Comparison of ENCODE assay signal across 29 cellular contexts in the genomic region with DNA sequence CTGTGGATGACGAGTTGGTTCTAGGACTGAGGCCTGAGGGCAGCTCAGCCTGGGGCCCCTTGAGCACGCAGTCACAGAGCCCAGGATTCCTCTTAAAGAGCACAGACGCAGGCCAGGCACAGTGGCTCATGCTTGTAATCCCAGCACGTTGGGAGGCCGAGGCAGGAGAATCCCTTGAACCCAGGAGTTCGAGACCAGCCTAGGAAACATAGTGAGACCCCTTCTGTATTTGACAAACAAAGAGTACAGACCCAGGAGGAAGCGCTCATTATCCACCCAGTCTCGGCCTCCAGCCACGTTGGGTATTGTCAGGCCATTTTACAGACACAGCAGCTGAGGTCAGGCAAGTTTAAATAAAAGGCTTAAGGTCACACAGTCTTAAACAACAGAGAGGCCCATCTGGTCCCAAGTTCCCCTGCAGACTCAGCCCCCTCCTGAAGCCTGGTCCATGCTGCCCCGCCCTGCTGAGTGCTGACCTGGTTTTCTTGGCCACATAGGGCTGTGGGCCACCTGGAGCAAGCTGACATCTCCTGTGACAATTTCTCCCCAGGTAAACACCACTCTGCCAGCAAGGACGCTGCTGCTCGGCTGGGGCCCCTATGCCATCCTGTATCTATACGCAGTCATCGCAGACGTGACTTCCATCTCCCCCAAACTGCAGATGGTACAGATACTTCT. TPM values are rescaled to one million over a fixed set of nuclear protein-coding genes. Genes with fewer than 3 reads are reported as not detected.
DNase-seq lines count a peak whose midpoint lies in the region; ATAC-seq, FAIRE-seq and TF ChIP-seq lines count a peak whose summit lies in the region.
"Had no signal": no experiment of that assay in that cellular context is flagged by ENCODE, and none has a peak within 500 bp of the region (broad histone marks: within the 10 kb centered on the region; RNA-seq: fewer than 3 reads in every experiment).

No MANE protein-coding gene starts in this region.

- H3K4me2 ChIP-seq in HepG2 (ENCODE audit: low read depth, low read length) = peak overlapping the region; percentile 50; the same call in 1 of the 2 replicates
- H3K4me2 ChIP-seq: KMS-11 had no signal

- H3K36me3 ChIP-seq in HepG2 (replicated peaks in 1 of 2; ENCODE audit: control insufficient read depth in 1 of 2, insufficient read depth in 2 of 2, low read length in 2 of 2) = no peaks in the 10 kb centered on the region
- H3K36me3 ChIP-seq in right lobe of liver = no peaks in the 10 kb centered on the region
- H3K36me3 ChIP-seq in Panc1 (ENCODE audit: control insufficient read depth, insufficient read depth, low read length) = no peaks in the 10 kb centered on the region
- H3K36me3 ChIP-seq: ovary, stomach, thyroid gland had no signal

- no peaks in the 10 kb centered on the region for H3K4me1 Mint-ChIP-seq in endothelial cell (ENCODE audit: unreplicated experiment)
- H3K4me1 Mint-ChIP-seq: natural killer cell had no signal

- FAIRE-seq in HepG2 (lab: Jason Lieb, UNC) = no peak
- FAIRE-seq: GM12892, islet of Langerhans had no signal

- H2AFZ ChIP-seq in HepG2 (ENCODE audit: low read length) = no peak overlapping the region

- in situ Hi-C loops in HepG2 (cut with HindIII; ENCODE audit: extremely low pct_ligation_motif_present, low pct_unique_long_range_greater_than_20kb) = no loop called here
- in situ Hi-C loops in Panc1 (cut with HindIII; ENCODE audit: low pct_unique_long_range_greater_than_20kb, low sequenced_read_pairs) = no loop called here

- BruUV-seq in HepG2 (replicated peaks; lab: Mats Ljungman, UMichigan) (no TSS peak), Panc1 (replicated peaks; lab: Mats Ljungman, UMichigan) (no TSS peak)

- CTCF ChIA-PET in HepG2 (lab: Yijun Ruan, JAX; ENCODE audit: low intra/inter-chr PET ratio, low total read pairs) (no interaction called here), Panc1 (lab: Charles Lee) (interaction anchor here (0.7 to 1.2 kb wide), 3 partner anchors 24 to 119 kb away, joined by 3 to 4 read pairs (median 3); a partner anchor contains a TSS)

- no peak overlapping the region for H3K9ac ChIP-seq in HepG2 (ENCODE audit: insufficient read depth, low read depth, low read length)
- H3K9ac ChIP-seq: KMS-11 had no signal

- intact Hi-C loops in HepG2 (cut with micrococcal nuclease; ENCODE audit: unreplicated experiment) = loop anchor here (1.0 kb wide), 1 partner anchor 28 kb away; no protein-coding TSS in a partner anchor
- intact Hi-C loops in right lobe of liver (cut with DNase I) = no loop called here
- intact Hi-C loops in Panc1 (cut with micrococcal nuclease; ENCODE audit: unreplicated experiment) = no loop called here

- H3K27ac Mint-ChIP-seq in endothelial cell (ENCODE audit: unreplicated experiment) = no peak overlapping the region
- H3K27ac Mint-ChIP-seq: activated T-cell treated with anti-CD3 and anti-CD28 coated beads, Interleukin-2, amount 50 U/mL, for 24 hours; natural killer cell had no signal

- no peak for DNase-seq in HepG2 (ENCODE audit: low spot score)
- DNase-seq in right lobe of liver = no peak
- DNase-seq in Panc1 (ENCODE audit: low read depth, low spot score) = no peak
- DNase-seq in endothelial cell (ENCODE audit: low spot score) = no peak
- DNase-seq in kidney tubule cell (ENCODE audit: low spot score) = no peak
- DNase-seq in GF-D8 (lab: John Stamatoyannopoulos, UW) = no peak
- DNase-seq in dermis blood vessel endothelial cell = no peak
- DNase-seq: natural killer cell, NCI-H1417, NCI-H2081, NCI-H2227 treated with DMSO at 0.1 percent for 48 hours, NCI-H774, RPMI8226 had no signal

- H3K27me3 Mint-ChIP-seq in endothelial cell (ENCODE audit: unreplicated experiment) = peaks cover 8% of the 10 kb centered on the region

- POLR2A ChIA-PET in HepG2 (lab: Yijun Ruan, JAX) = no interaction called here
- POLR2A ChIA-PET in Panc1 (lab: Charles Lee) = interaction anchor here (0.6 kb wide), 1 partner anchor 434 kb away, joined by 9 read pairs; no protein-coding TSS in a partner anchor

- H3K27ac ChIP-seq in HepG2 (ENCODE audit: extremely low read length, insufficient read depth, low read length) (no peak overlapping the region), right lobe of liver (no peak overlapping the region), Panc1 (ENCODE audit: low read length) (no peak overlapping the region)
- H3K27ac ChIP-seq: KMS-11, ovary, SK-N-MC, stomach, thyroid gland had no signal

- TF ChIP-seq EP300 in HepG2 (IDR thresholded peaks at IDR 0.05; ENCODE audit: low read depth in 2 of 2, low read length in 2 of 2) (no peak), HepG2 (CRISPR knock-in tag; IDR thresholded peaks at IDR 0.05; ENCODE audit: borderline replicate concordance) (no peak)

- H3K36me3 Mint-ChIP-seq in endothelial cell (ENCODE audit: low read depth, unreplicated experiment) = no peaks in the 10 kb centered on the region
- H3K36me3 Mint-ChIP-seq: natural killer cell had no signal

- H3K4me1 ChIP-seq in HepG2 (ENCODE audit: insufficient read depth, low read length) (peaks cover 9% of the 10 kb centered on the region), right lobe of liver (no peaks in the 10 kb centered on the region), Panc1 (ENCODE audit: control insufficient read depth, insufficient read depth, low read length) (no peaks in the 10 kb centered on the region)
- H3K4me1 ChIP-seq: thyroid gland had no signal

- TF ChIP-seq CTCF in HepG2 (CRISPR knock-in tag; IDR thresholded peaks at IDR 0.05) (no peak), right lobe of liver (IDR thresholded peaks at IDR 0.05) (no peak), Panc1 (IDR thresholded peaks at IDR 0.05) (peak; percentile 61), endothelial cell (IDR thresholded peaks at IDR 0.05; ENCODE audit: unreplicated experiment) (peak; percentile 35)

- H3K27me3 ChIP-seq in HepG2 (ENCODE audit: control insufficient read depth in 1 of 2, insufficient read depth in 2 of 2, low read length in 2 of 2) = peaks cover 2 to 6% of the 10 kb centered on the region in 2 experiments; a peak in 4 of 5 replicates
- no peaks in the 10 kb centered on the region for H3K27me3 ChIP-seq in right lobe of liver
- H3K27me3 ChIP-seq in Panc1 (ENCODE audit: control insufficient read depth, insufficient read depth, low read length) = no peaks in the 10 kb centered on the region; the same call in 1 of the 2 replicates
- H3K27me3 ChIP-seq: ovary, thyroid gland had no signal

- H3K9me3 Mint-ChIP-seq in endothelial cell (ENCODE audit: unreplicated experiment) = no peaks in the 10 kb centered on the region
- H3K9me3 Mint-ChIP-seq: activated T-cell treated with anti-CD3 and anti-CD28 coated beads, Interleukin-2, amount 50 U/mL, for 24 hours; natural killer cell had no signal

- ATAC-seq in HepG2 (no peak; the same call in 2 of the 3 replicates), right lobe of liver (no peak), Panc1 (peak; percentile 22; the same call in 1 of the 2 replicates)
- ATAC-seq: activated CD4-positive, CD25-positive, alpha-beta regulatory T cell treated with anti-CD3 and anti-CD28 coated beads, Interleukin-2, amount 50 U/mL, for 24 hours had no signal

- H4K20me1 ChIP-seq in HepG2 (ENCODE audit: insufficient read depth, low read length) = no peaks in the 10 kb centered on the region

- 74% methylated on average over 10 of the region's 15 CpGs for WGBS in HepG2 (ENCODE audit: low lambda C conversion rate)
- WGBS in right lobe of liver (ENCODE audit: insufficient coverage, low coverage, low lambda C conversion rate, missing lambda C conversion rate) = 80% methylated on average over 5 of the region's 15 CpGs

- H3K79me2 ChIP-seq in HepG2 (ENCODE audit: insufficient read depth, low read length) = no peaks in the 10 kb centered on the region

- H3K9me3 ChIP-seq in HepG2 (ENCODE audit: low read length) = no peaks in the 10 kb centered on the region
- no peaks in the 10 kb centered on the region for H3K9me3 ChIP-seq in right lobe of liver
- no peaks in the 10 kb centered on the region for H3K9me3 ChIP-seq in Panc1 (ENCODE audit: control insufficient read depth, insufficient read depth, low read depth, low read length)
- H3K9me3 ChIP-seq: ovary, stomach, thyroid gland had no signal

- H3K4me3 Mint-ChIP-seq in endothelial cell (ENCODE audit: unreplicated experiment) = no peak overlapping the region
- H3K4me3 Mint-ChIP-seq: activated T-cell treated with anti-CD3 and anti-CD28 coated beads, Interleukin-2, amount 50 U/mL, for 24 hours; natural killer cell had no signal

- no peak for TF ChIP-seq RAD21 in HepG2 (CRISPR knock-in tag; IDR thresholded peaks at IDR 0.05)

- TF ChIP-seq POLR2A in HepG2 (IDR thresholded peaks at IDR 0.05; ENCODE audit: insufficient read depth in 1 of 2, low read depth in 2 of 2, low read length in 2 of 2) (no peak), right lobe of liver (IDR thresholded peaks at IDR 0.05) (no peak)

- H3K4me3 ChIP-seq in HepG2 (replicated peaks in 1 of 3; ENCODE audit: insufficient read depth in 1 of 3, low read depth in 2 of 3, low read length in 3 of 3) (0 out of 6 replicates have a peak overlapping the region, but pooled peaks of 1 of the 3 experiments have one; percentile 50), right lobe of liver (no peak overlapping the region), Panc1 (ENCODE audit: low read depth in 2 of 2, low read length in 2 of 2) (peak overlapping the region in 1 of 2 experiments; percentile 55; a peak in 1 of 4 replicates)
- H3K4me3 ChIP-seq: ovary, SK-N-MC, stomach, thyroid gland had no signal

RNA-seq across cellular contexts. Expression of a gene that starts 12.6 kb away (rescaled TPM):
- total RNA-seq in HepG2 (2016; rRNA removed; fragmentation: Illumina TruSeq; extraction: Trizol) (0.24 and 0.71 TPM in 2 replicates), right lobe of liver (not detected), Panc1 (2021; ENCODE audit: unreplicated experiment) (not detected), endothelial cell (ENCODE audit: unreplicated experiment) (not detected), dermis blood vessel endothelial cell (not detected in 2 replicates)
- total RNA-seq in HepG2 (2016; cell fraction: cytosol; rRNA removed; fragmentation: Illumina TruSeq; extraction: Trizol; ENCODE audit: low read depth) = 0.44 and 1.2 TPM in 2 replicates
- total RNA-seq in HepG2 (2016; cell fraction: insoluble cytoplasmic fraction; rRNA removed; fragmentation: Illumina TruSeq; extraction: Trizol) = 0.39 and 0.74 TPM in 2 replicates
- 0.17 and 0.37 TPM in 2 replicates for total RNA-seq in HepG2 (2016; cell fraction: membrane; rRNA removed; fragmentation: Illumina TruSeq; extraction: Trizol)
- 0.43 and 1.4 TPM in 2 replicates for total RNA-seq in HepG2 (2016; cell fraction: nucleus; rRNA removed; fragmentation: Illumina TruSeq; extraction: Trizol)
- polyA plus RNA-seq in HepG2 (2011; rRNA removed) = 0.68 and 0.69 TPM in 2 replicates
- 0.53 and 0.90 TPM in 2 replicates for polyA plus RNA-seq in HepG2 (2011; cell fraction: cytosol; rRNA removed)
- 0.76 and 0.88 TPM in 2 replicates for polyA plus RNA-seq in HepG2 (2011; cell fraction: nucleus; rRNA removed)
- 0.05 TPM in 1 of 2 replicates, not detected in the other for polyA plus RNA-seq in HepG2 (2012)
- polyA plus RNA-seq in HepG2 (2016; cell fraction: cytosol; fragmentation: Illumina TruSeq; extraction: Trizol; ENCODE audit: low read depth) = 0.32 and 0.44 TPM in 2 replicates
- 0.20 and 0.87 TPM in 2 replicates for polyA plus RNA-seq in HepG2 (2016; cell fraction: insoluble cytoplasmic fraction; fragmentation: Illumina TruSeq; extraction: Trizol; ENCODE audit: low read depth)
- polyA plus RNA-seq in HepG2 (2016; cell fraction: membrane; fragmentation: Illumina TruSeq; extraction: Trizol; ENCODE audit: low read depth) = 0.50 and 0.71 TPM in 2 replicates
- polyA plus RNA-seq in HepG2 (2016; cell fraction: nucleus; fragmentation: Illumina TruSeq; extraction: Trizol; ENCODE audit: insufficient read depth, low read depth) = 0.84 and 2.3 TPM in 2 replicates
- 2.2 TPM in 1 of 2 replicates, not detected in the other for polyA minus RNA-seq in HepG2 (2011; rRNA and poly(A)+ RNA removed; ENCODE audit: low replicate concordance)
- polyA minus RNA-seq in HepG2 (2011; cell fraction: cytosol; rRNA and poly(A)+ RNA removed) = not detected in 2 replicates
- not detected in 2 replicates for polyA minus RNA-seq in HepG2 (2011; cell fraction: nucleus; rRNA and poly(A)+ RNA removed)
- not detected for polyA plus RNA-seq in Panc1 (2012; ENCODE audit: insufficient read length)
- total RNA-seq: Daoy; glomerular endothelial cell; H7; HT1080; liver; natural killer cell; ovary; renal cortical epithelial cell; stomach; T-helper 1 cell treated with Interleukin-12 subunit alpha and Interleukin-12 subunit beta and Interleukin-4 antibody, amounts not matched to agents 30 ng/mL and 1 ng/mL, for 36 hours had no signal
- polyA plus RNA-seq: liver, ovary had no signal

RNA-seq across cellular contexts. Expression of a gene that starts 16.1 kb away (rescaled TPM):
- not detected in 2 replicates for total RNA-seq in HepG2 (2016; rRNA removed; fragmentation: Illumina TruSeq; extraction: Trizol)
- not detected in 2 replicates for total RNA-seq in HepG2 (2016; cell fraction: cytosol; rRNA removed; fragmentation: Illumina TruSeq; extraction: Trizol; ENCODE audit: low read depth)
- not detected in 2 replicates for total RNA-seq in HepG2 (2016; cell fraction: insoluble cytoplasmic fraction; rRNA removed; fragmentation: Illumina TruSeq; extraction: Trizol)
- total RNA-seq in HepG2 (2016; cell fraction: membrane; rRNA removed; fragmentation: Illumina TruSeq; extraction: Trizol) = not detected in 2 replicates
- total RNA-seq in HepG2 (2016; cell fraction: nucleus; rRNA removed; fragmentation: Illumina TruSeq; extraction: Trizol) = not detected in 2 replicates
- not detected in 2 replicates for polyA plus RNA-seq in HepG2 (2011; rRNA removed)
- not detected in 2 replicates for polyA plus RNA-seq in HepG2 (2011; cell fraction: cytosol; rRNA removed)
- not detected in 2 replicates for polyA plus RNA-seq in HepG2 (2011; cell fraction: nucleus; rRNA removed)
- not detected in 2 replicates for polyA plus RNA-seq in HepG2 (2012)
- not detected in 2 replicates for polyA plus RNA-seq in HepG2 (2016; cell fraction: cytosol; fragmentation: Illumina TruSeq; extraction: Trizol; ENCODE audit: low read depth)
- polyA plus RNA-seq in HepG2 (2016; cell fraction: insoluble cytoplasmic fraction; fragmentation: Illumina TruSeq; extraction: Trizol; ENCODE audit: low read depth) = not detected in 2 replicates
- polyA plus RNA-seq in HepG2 (2016; cell fraction: membrane; fragmentation: Illumina TruSeq; extraction: Trizol; ENCODE audit: low read depth) = not detected in 2 replicates
- not detected in 2 replicates for polyA plus RNA-seq in HepG2 (2016; cell fraction: nucleus; fragmentation: Illumina TruSeq; extraction: Trizol; ENCODE audit: insufficient read depth, low read depth)
- polyA minus RNA-seq in HepG2 (2011; rRNA and poly(A)+ RNA removed; ENCODE audit: low replicate concordance) = not detected in 2 replicates
- polyA minus RNA-seq in HepG2 (2011; cell fraction: cytosol; rRNA and poly(A)+ RNA removed) = not detected in 2 replicates
- not detected in 2 replicates for polyA minus RNA-seq in HepG2 (2011; cell fraction: nucleus; rRNA and poly(A)+ RNA removed)
- not detected for total RNA-seq in right lobe of liver
- total RNA-seq in Panc1 (2021; ENCODE audit: unreplicated experiment) = not detected
- polyA plus RNA-seq in Panc1 (2012; ENCODE audit: insufficient read length) = not detected
- total RNA-seq in endothelial cell (ENCODE audit: unreplicated experiment) = not detected
- total RNA-seq in dermis blood vessel endothelial cell = not detected in 2 replicates
- total RNA-seq: Daoy; glomerular endothelial cell; H7; HT1080; liver; natural killer cell; ovary; renal cortical epithelial cell; stomach; T-helper 1 cell treated with Interleukin-12 subunit alpha and Interleukin-12 subunit beta and Interleukin-4 antibody, amounts not matched to agents 30 ng/mL and 1 ng/mL, for 36 hours; thyroid gland had no signal
- polyA plus RNA-seq: liver, ovary, stomach had no signal

RNA-seq across cellular contexts. Expression of a gene that starts 32.1 kb away (rescaled TPM):
- total RNA-seq in HepG2 (2016; rRNA removed; fragmentation: Illumina TruSeq; extraction: Trizol) = not detected in 2 replicates
- total RNA-seq in HepG2 (2016; cell fraction: cytosol; rRNA removed; fragmentation: Illumina TruSeq; extraction: Trizol; ENCODE audit: low read depth) = not detected in 2 replicates
- not detected in 2 replicates for total RNA-seq in HepG2 (2016; cell fraction: insoluble cytoplasmic fraction; rRNA removed; fragmentation: Illumina TruSeq; extraction: Trizol)
- total RNA-seq in HepG2 (2016; cell fraction: membrane; rRNA removed; fragmentation: Illumina TruSeq; extraction: Trizol) = not detected in 2 replicates
- total RNA-seq in HepG2 (2016; cell fraction: nucleus; rRNA removed; fragmentation: Illumina TruSeq; extraction: Trizol) = not detected in 2 replicates
- not detected in 2 replicates for polyA plus RNA-seq in HepG2 (2011; rRNA removed)
- not detected in 2 replicates for polyA plus RNA-seq in HepG2 (2011; cell fraction: cytosol; rRNA removed)
- polyA plus RNA-seq in HepG2 (2011; cell fraction: nucleus; rRNA removed) = not detected in 2 replicates
- polyA plus RNA-seq in HepG2 (2012) = not detected in 2 replicates
- not detected in 2 replicates for polyA plus RNA-seq in HepG2 (2016; cell fraction: cytosol; fragmentation: Illumina TruSeq; extraction: Trizol; ENCODE audit: low read depth)
- not detected in 2 replicates for polyA plus RNA-seq in HepG2 (2016; cell fraction: insoluble cytoplasmic fraction; fragmentation: Illumina TruSeq; extraction: Trizol; ENCODE audit: low read depth)
- not detected in 2 replicates for polyA plus RNA-seq in HepG2 (2016; cell fraction: membrane; fragmentation: Illumina TruSeq; extraction: Trizol; ENCODE audit: low read depth)
- polyA plus RNA-seq in HepG2 (2016; cell fraction: nucleus; fragmentation: Illumina TruSeq; extraction: Trizol; ENCODE audit: insufficient read depth, low read depth) = not detected in 2 replicates
- not detected in 2 replicates for polyA minus RNA-seq in HepG2 (2011; rRNA and poly(A)+ RNA removed; ENCODE audit: low replicate concordance)
- not detected in 2 replicates for polyA minus RNA-seq in HepG2 (2011; cell fraction: cytosol; rRNA and poly(A)+ RNA removed)
- polyA minus RNA-seq in HepG2 (2011; cell fraction: nucleus; rRNA and poly(A)+ RNA removed) = not detected in 2 replicates
- total RNA-seq in right lobe of liver = not detected
- not detected for total RNA-seq in Panc1 (2021; ENCODE audit: unreplicated experiment)
- not detected for polyA plus RNA-seq in Panc1 (2012; ENCODE audit: insufficient read length)
- total RNA-seq in endothelial cell (ENCODE audit: unreplicated experiment) = not detected
- not detected in 2 replicates for total RNA-seq in dermis blood vessel endothelial cell
- total RNA-seq: Daoy; glomerular endothelial cell; H7; HT1080; liver; natural killer cell; ovary; renal cortical epithelial cell; stomach; T-helper 1 cell treated with Interleukin-12 subunit alpha and Interleukin-12 subunit beta and Interleukin-4 antibody, amounts not matched to agents 30 ng/mL and 1 ng/mL, for 36 hours; thyroid gland had no signal
- polyA plus RNA-seq: liver, ovary, stomach had no signal

Comparison
In these comparisons a context has a peak if more than half of its experiments do, and no peak if none do; other contexts are left out.
1. CTCF ChIP-seq: peak in Panc1 (single experiment) and endothelial cell (single experiment); none in HepG2 (single experiment) and right lobe of liver (0 of 4).